34 cellular contexts compared by ENCODE assay signal in the genomic region with DNA sequence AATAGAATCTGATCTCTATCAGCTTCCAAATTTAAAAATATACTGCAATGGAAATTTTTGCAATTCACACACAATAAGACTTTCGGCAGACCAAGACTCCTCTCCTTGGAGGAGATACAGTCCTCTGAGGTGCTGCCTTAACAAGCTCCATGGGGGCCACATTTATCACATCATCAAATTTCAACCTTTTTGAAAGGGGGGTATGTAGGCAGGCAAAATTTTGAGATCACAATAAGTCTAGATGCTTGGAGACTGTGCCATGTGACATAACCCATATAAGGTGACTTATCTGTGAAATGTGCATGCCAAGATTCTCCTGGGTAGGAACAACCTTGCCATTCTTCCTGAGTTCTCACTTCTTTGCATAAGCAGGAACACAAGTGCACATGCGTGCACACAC.
"Had no signal": no experiment of that assay in that cellular context is flagged by ENCODE, and none has a peak within 500 bp of the region (broad histone marks: within the 10 kb centered on the region; RNA-seq: fewer than 3 reads in every experiment).

A gene with protein sequence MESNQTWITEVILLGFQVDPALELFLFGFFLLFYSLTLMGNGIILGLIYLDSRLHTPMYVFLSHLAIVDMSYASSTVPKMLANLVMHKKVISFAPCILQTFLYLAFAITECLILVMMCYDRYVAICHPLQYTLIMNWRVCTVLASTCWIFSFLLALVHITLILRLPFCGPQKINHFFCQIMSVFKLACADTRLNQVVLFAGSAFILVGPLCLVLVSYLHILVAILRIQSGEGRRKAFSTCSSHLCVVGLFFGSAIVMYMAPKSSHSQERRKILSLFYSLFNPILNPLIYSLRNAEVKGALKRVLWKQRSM (plus strand): TSS at position 301 of the 400 bp plus-strand sequence. CDS start 8,830 bp downstream, outside the sequence.

- ATAC-seq: activated CD4-positive, alpha-beta T cell treated with anti-CD3 and anti-CD28 coated beads for 36 hours; activated CD4-positive, CD25-positive, alpha-beta regulatory T cell treated with anti-CD3 and anti-CD28 coated beads, Interleukin-2, amount 50 U/mL, for 24 hours; activated CD8-positive, alpha-beta memory T cell treated with anti-CD3 and anti-CD28 coated beads, Interleukin-2, amount 10 ng/mL, durations not matched to agents 7 days and 5 days; activated CD8-positive, alpha-beta T cell treated with anti-CD3 and anti-CD28 coated beads, Interleukin-2, amount 10 ng/mL, durations not matched to agents 7 days and 5 days; activated naive CD4-positive, alpha-beta T cell treated with anti-CD3 and anti-CD28 coated beads, Interleukin-2, amount 50 U/mL, for 72 hours; body of pancreas; WTC11 had no signal

- H3K36me3 ChIP-seq: adrenal gland, brain microvascular endothelial cell, breast epithelium, WERI-Rb-1 had no signal

- DNase-seq: activated CD4-positive, alpha-beta memory T cell treated with anti-CD3 and anti-CD28 coated beads, Interleukin-2, amount 10 ng/mL, durations not matched to agents 7 days and 5 days; activated CD4-positive, alpha-beta T cell treated with anti-CD3 and anti-CD28 coated beads for 1 hour; activated CD4-positive, alpha-beta T cell treated with anti-CD3 and anti-CD28 coated beads for 36 hours; activated CD4-positive, alpha-beta T cell treated with anti-CD3 and anti-CD28 coated beads for 48 hours; activated CD4-positive, alpha-beta T cell treated with anti-CD3 and anti-CD28 coated beads, Interleukin-2, amount 10 ng/mL, durations not matched to agents 7 days and 5 days; activated CD4-positive, alpha-beta T cell treated with anti-CD3 and anti-CD28 coated beads, Interleukin-2, amount 50 U/mL, for 48 hours; activated CD4-positive, CD25-positive, alpha-beta regulatory T cell; activated CD8-positive, alpha-beta memory T cell treated with anti-CD3 and anti-CD28 coated beads for 24 hours; activated CD8-positive, alpha-beta memory T cell treated with anti-CD3 and anti-CD28 coated beads, Interleukin-2, amount 10 ng/mL, durations not matched to agents 7 days and 5 days; activated CD8-positive, alpha-beta memory T cell treated with anti-CD3 and anti-CD28 coated beads, Interleukin-2, amount 50 U/mL, for 48 hours; activated CD8-positive, alpha-beta T cell treated with anti-CD3 and anti-CD28 coated beads, Interleukin-2, amount 10 ng/mL, durations not matched to agents 7 days and 5 days; activated effector memory CD4-positive, alpha-beta T cell treated with Interleukin-2 at 50 U/mL for 16 hours; activated gamma-delta T cell; activated naive CD4-positive, alpha-beta T cell treated with anti-CD3 and anti-CD28 coated beads for 36 hours; activated naive CD4-positive, alpha-beta T cell treated with anti-CD3 and anti-CD28 coated beads, Interleukin-2, amount 50 U/mL, for 16 hours; activated naive CD8-positive, alpha-beta T cell treated with anti-CD3 and anti-CD28 coated beads for 36 hours; activated T-cell treated with anti-CD3 and anti-CD28 coated beads, Interleukin-2, amount 50 U/mL, for 24 hours; activated T-cell treated with anti-CD3 and anti-CD28 coated beads, Interleukin-2, amount 50 U/mL, for 48 hours; adrenal gland; amniotic stem cell; aorta; body of pancreas; brain microvascular endothelial cell; central memory CD4-positive, alpha-beta T cell; T-helper 2 cell; T-helper 9 cell; WERI-Rb-1 had no signal

- H3K36me3 Mint-ChIP-seq: activated CD8-positive, alpha-beta memory T cell treated with anti-CD3 and anti-CD28 coated beads, Interleukin-2, amount 10 ng/mL, durations not matched to agents 7 days and 5 days; activated naive CD4-positive, alpha-beta T cell treated with anti-CD3 and anti-CD28 coated beads, Interleukin-2, amount 50 U/mL, for 72 hours; activated naive CD8-positive, alpha-beta T cell treated with anti-CD3 and anti-CD28 coated beads for 36 hours; WTC11 had no signal

- H3K27ac Mint-ChIP-seq: activated CD4-positive, alpha-beta memory T cell treated with anti-CD3 and anti-CD28 coated beads, Interleukin-2, amount 10 ng/mL, durations not matched to agents 7 days and 5 days; activated CD4-positive, alpha-beta T cell treated with anti-CD3 and anti-CD28 coated beads for 36 hours; activated CD4-positive, alpha-beta T cell treated with anti-CD3 and anti-CD28 coated beads, Interleukin-2, amount 10 ng/mL, durations not matched to agents 7 days and 5 days; activated CD8-positive, alpha-beta memory T cell treated with anti-CD3 and anti-CD28 coated beads, Interleukin-2, amount 10 ng/mL, durations not matched to agents 7 days and 5 days; activated CD8-positive, alpha-beta T cell treated with anti-CD3 and anti-CD28 coated beads, Interleukin-2, amount 10 ng/mL, durations not matched to agents 7 days and 5 days; activated naive CD4-positive, alpha-beta T cell treated with anti-CD3 and anti-CD28 coated beads for 36 hours; activated naive CD4-positive, alpha-beta T cell treated with anti-CD3 and anti-CD28 coated beads, Interleukin-2, amount 50 U/mL, for 72 hours; activated naive CD8-positive, alpha-beta T cell treated with anti-CD3 and anti-CD28 coated beads for 36 hours; activated T-cell treated with anti-CD3 and anti-CD28 coated beads, Interleukin-2, amount 50 U/mL, for 24 hours; activated T-helper 2 cell treated with anti-CD3 and anti-CD28 coated beads, Interferon-gamma antibody, Interleukin-2, Interleukin-4, amounts not matched to agents 10 μg/mL and 5 μg/mL and 100 μg/mL, durations not matched to agents 14 hours and 24 hours and 36 hours; T-helper 1 cell treated with Interleukin-12 subunit alpha and Interleukin-12 subunit beta and Interleukin-4 antibody, amounts not matched to agents 30 μg/mL and 1 μg/mL, for 36 hours; T-helper 2 cell treated with Interferon-gamma antibody and Interleukin-4, amounts not matched to agents 5 μg/mL and 100 μg/mL, for 36 hours; WTC11 had no signal

- H3K4me3 ChIP-seq: adrenal gland, body of pancreas, breast epithelium had no signal

- H3K9me3 ChIP-seq: adrenal gland, body of pancreas had no signal

- H3K4me3 Mint-ChIP-seq: activated CD4-positive, alpha-beta memory T cell treated with anti-CD3 and anti-CD28 coated beads, Interleukin-2, amount 10 ng/mL, durations not matched to agents 7 days and 5 days; activated CD4-positive, alpha-beta T cell treated with anti-CD3 and anti-CD28 coated beads for 36 hours; activated CD4-positive, alpha-beta T cell treated with anti-CD3 and anti-CD28 coated beads, Interleukin-2, amount 10 ng/mL, durations not matched to agents 7 days and 5 days; activated CD8-positive, alpha-beta memory T cell treated with anti-CD3 and anti-CD28 coated beads, Interleukin-2, amount 10 ng/mL, durations not matched to agents 7 days and 5 days; activated CD8-positive, alpha-beta T cell treated with anti-CD3 and anti-CD28 coated beads, Interleukin-2, amount 10 ng/mL, durations not matched to agents 7 days and 5 days; activated naive CD4-positive, alpha-beta T cell treated with anti-CD3 and anti-CD28 coated beads for 36 hours; activated naive CD8-positive, alpha-beta T cell treated with anti-CD3 and anti-CD28 coated beads for 36 hours; activated T-cell treated with anti-CD3 and anti-CD28 coated beads, Interleukin-2, amount 50 U/mL, for 24 hours; T-helper 1 cell treated with Interleukin-12 subunit alpha and Interleukin-12 subunit beta and Interleukin-4 antibody, amounts not matched to agents 30 μg/mL and 1 μg/mL, for 36 hours; T-helper 2 cell treated with Interferon-gamma antibody and Interleukin-4, amounts not matched to agents 5 μg/mL and 100 μg/mL, for 36 hours; WTC11 had no signal

- H3K4me1 Mint-ChIP-seq: activated CD4-positive, alpha-beta memory T cell treated with anti-CD3 and anti-CD28 coated beads, Interleukin-2, amount 10 ng/mL, durations not matched to agents 7 days and 5 days; activated CD4-positive, alpha-beta T cell treated with anti-CD3 and anti-CD28 coated beads for 36 hours; activated CD4-positive, alpha-beta T cell treated with anti-CD3 and anti-CD28 coated beads, Interleukin-2, amount 10 ng/mL, durations not matched to agents 7 days and 5 days; activated CD8-positive, alpha-beta memory T cell treated with anti-CD3 and anti-CD28 coated beads, Interleukin-2, amount 10 ng/mL, durations not matched to agents 7 days and 5 days; activated naive CD8-positive, alpha-beta T cell treated with anti-CD3 and anti-CD28 coated beads for 36 hours had no signal

- H3K27me3 Mint-ChIP-seq: activated CD4-positive, alpha-beta T cell treated with anti-CD3 and anti-CD28 coated beads, Interleukin-2, amount 10 ng/mL, durations not matched to agents 7 days and 5 days had no signal

- H3K27ac ChIP-seq: adrenal gland, body of pancreas, brain microvascular endothelial cell, breast epithelium, WERI-Rb-1 had no signal

- H3K9me3 Mint-ChIP-seq: activated CD4-positive, alpha-beta memory T cell treated with anti-CD3 and anti-CD28 coated beads, Interleukin-2, amount 10 ng/mL, durations not matched to agents 7 days and 5 days; activated CD4-positive, alpha-beta T cell treated with anti-CD3 and anti-CD28 coated beads, Interleukin-2, amount 10 ng/mL, durations not matched to agents 7 days and 5 days; activated naive CD4-positive, alpha-beta T cell treated with anti-CD3 and anti-CD28 coated beads for 36 hours; activated naive CD8-positive, alpha-beta T cell treated with anti-CD3 and anti-CD28 coated beads for 36 hours had no signal

- H3K4me1 ChIP-seq: adrenal gland, body of pancreas, breast epithelium had no signal

- H3K27me3 ChIP-seq: body of pancreas, brain microvascular endothelial cell, breast epithelium had no signal
